ENCODE assay signal across 38 cellular contexts in the genomic region with DNA sequence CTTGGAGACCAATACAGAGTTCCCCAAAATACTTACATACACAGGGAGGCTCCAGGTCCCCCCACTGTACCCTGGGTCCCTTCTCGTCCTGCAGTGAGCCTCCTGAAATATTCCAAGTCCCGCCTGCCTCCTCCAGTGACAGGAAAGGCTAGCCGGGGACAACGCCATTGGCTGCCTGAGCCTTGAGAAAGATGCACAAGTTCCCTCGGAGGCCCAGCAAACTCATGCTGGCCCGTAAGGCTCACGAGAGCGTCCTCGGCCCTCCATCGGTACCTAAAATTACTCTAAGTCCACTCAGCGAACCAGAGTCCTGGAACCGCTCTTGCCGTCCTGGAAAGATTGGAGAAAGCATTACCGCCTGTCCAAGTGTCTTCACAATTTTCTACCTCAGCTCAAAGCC.
"Had no signal": no experiment of that assay in that cellular context is flagged by ENCODE, and none has a peak within 500 bp of the region (broad histone marks: within the 10 kb centered on the region; RNA-seq: fewer than 3 reads in every experiment).

No MANE protein-coding gene starts in this region.

- H3K27ac Mint-ChIP-seq: activated B cell treated with CpG ODN at 0.5 μM for 24 hours; activated CD4-positive, alpha-beta memory T cell treated with anti-CD3 and anti-CD28 coated beads for 36 hours; activated CD4-positive, alpha-beta T cell treated with anti-CD3 and anti-CD28 coated beads, Interleukin-2, amount 10 ng/mL, durations not matched to agents 24 days and 14 days; activated CD8-positive, alpha-beta T cell treated with anti-CD3 and anti-CD28 coated beads for 36 hours; activated naive CD4-positive, alpha-beta T cell treated with anti-CD3 and anti-CD28 coated beads for 36 hours; activated naive CD4-positive, alpha-beta T cell treated with anti-CD3 and anti-CD28 coated beads, Interleukin-2, amount 50 U/mL, for 72 hours; activated naive CD8-positive, alpha-beta T cell treated with anti-CD3 and anti-CD28 coated beads for 36 hours; activated T-cell treated with anti-CD3 and anti-CD28 coated beads, Interleukin-2, amount 50 U/mL, for 72 hours; activated T-helper 1 cell treated with anti-CD3 and anti-CD28 coated beads, Interleukin-12 subunit alpha, Interleukin-12 subunit beta, Interleukin-2, Interleukin-4 antibody, amounts not matched to agents 30 ng/mL and 10 ng/mL and 1 ng/mL, durations not matched to agents 14 hours and 24 hours and 36 hours; activated T-helper 17 cell treated with anti-CD3 and anti-CD28 coated beads, Interleukin-2, amount 50 U/mL, for 72 hours; brain; T-helper 1 cell treated with Interleukin-12 subunit alpha and Interleukin-12 subunit beta and Interleukin-4 antibody, amounts not matched to agents 30 μg/mL and 1 μg/mL, for 36 hours; T-helper 2 cell treated with Interferon-gamma antibody and Interleukin-4, amounts not matched to agents 5 μg/mL and 100 μg/mL, for 36 hours had no signal

- H3K27me3 ChIP-seq: ascending aorta, cardiac muscle cell had no signal

- H3K27ac ChIP-seq: ascending aorta, cardiac muscle cell, VCaP had no signal

- H3K9me3 ChIP-seq: ascending aorta had no signal

- H3K4me3 ChIP-seq: ascending aorta, cardiac muscle cell had no signal

- H3K36me3 Mint-ChIP-seq: activated CD4-positive, alpha-beta memory T cell treated with anti-CD3 and anti-CD28 coated beads for 36 hours; activated naive CD4-positive, alpha-beta T cell treated with anti-CD3 and anti-CD28 coated beads, Interleukin-2, amount 50 U/mL, for 72 hours; activated naive CD8-positive, alpha-beta T cell treated with anti-CD3 and anti-CD28 coated beads for 36 hours; brain had no signal

- H3K4me3 Mint-ChIP-seq: activated B cell treated with CpG ODN at 0.5 μM for 24 hours; activated CD4-positive, alpha-beta memory T cell treated with anti-CD3 and anti-CD28 coated beads for 36 hours; activated CD4-positive, alpha-beta T cell treated with anti-CD3 and anti-CD28 coated beads, Interleukin-2, amount 10 ng/mL, durations not matched to agents 24 days and 14 days; activated CD8-positive, alpha-beta T cell treated with anti-CD3 and anti-CD28 coated beads for 36 hours; activated naive CD4-positive, alpha-beta T cell treated with anti-CD3 and anti-CD28 coated beads for 36 hours; activated naive CD8-positive, alpha-beta T cell treated with anti-CD3 and anti-CD28 coated beads for 36 hours; activated T-cell treated with anti-CD3 and anti-CD28 coated beads, Interleukin-2, amount 50 U/mL, for 4 hours; activated T-cell treated with anti-CD3 and anti-CD28 coated beads, Interleukin-2, amount 50 U/mL, for 72 hours; activated T-helper 1 cell treated with anti-CD3 and anti-CD28 coated beads, Interleukin-12 subunit alpha, Interleukin-12 subunit beta, Interleukin-2, Interleukin-4 antibody, amounts not matched to agents 30 ng/mL and 10 ng/mL and 1 ng/mL, durations not matched to agents 14 hours and 24 hours and 36 hours; activated T-helper 17 cell treated with anti-CD3 and anti-CD28 coated beads, Interleukin-2, amount 50 U/mL, for 72 hours; brain; central memory CD8-positive, alpha-beta T cell; T-helper 1 cell treated with Interleukin-12 subunit alpha and Interleukin-12 subunit beta and Interleukin-4 antibody, amounts not matched to agents 30 μg/mL and 1 μg/mL, for 36 hours; T-helper 2 cell treated with Interferon-gamma antibody and Interleukin-4, amounts not matched to agents 5 μg/mL and 100 μg/mL, for 36 hours had no signal

- H3K9me3 Mint-ChIP-seq: activated CD4-positive, alpha-beta T cell treated with anti-CD3 and anti-CD28 coated beads, Interleukin-2, amount 10 ng/mL, durations not matched to agents 24 days and 14 days; brain had no signal

- H3K4me1 Mint-ChIP-seq: activated B cell treated with CpG ODN at 0.5 μM for 24 hours; activated CD4-positive, alpha-beta T cell treated with anti-CD3 and anti-CD28 coated beads, Interleukin-2, amount 10 ng/mL, durations not matched to agents 24 days and 14 days; activated naive CD8-positive, alpha-beta T cell treated with anti-CD3 and anti-CD28 coated beads for 36 hours; activated T-helper 17 cell treated with anti-CD3 and anti-CD28 coated beads, Interleukin-2, amount 50 U/mL, for 72 hours; brain; central memory CD8-positive, alpha-beta T cell had no signal

- H3K27me3 Mint-ChIP-seq: activated B cell treated with CpG ODN at 0.5 μM for 24 hours; activated CD4-positive, alpha-beta memory T cell treated with anti-CD3 and anti-CD28 coated beads for 36 hours; activated CD4-positive, alpha-beta T cell treated with anti-CD3 and anti-CD28 coated beads, Interleukin-2, amount 10 ng/mL, durations not matched to agents 24 days and 14 days; activated CD8-positive, alpha-beta T cell treated with anti-CD3 and anti-CD28 coated beads for 36 hours; activated naive CD8-positive, alpha-beta T cell treated with anti-CD3 and anti-CD28 coated beads for 36 hours; activated T-helper 17 cell treated with anti-CD3 and anti-CD28 coated beads, Interleukin-2, amount 50 U/mL, for 72 hours; brain; central memory CD8-positive, alpha-beta T cell had no signal

- H3K4me1 ChIP-seq: ascending aorta had no signal

- FAIRE-seq: bronchial epithelial cell, TTC549 had no signal

- H3K36me3 ChIP-seq: ascending aorta, cardiac muscle cell had no signal

- DNase-seq: activated B cell treated with CpG ODN at 0.5 μM for 24 hours; activated CD4-positive, alpha-beta memory T cell treated with anti-CD3 and anti-CD28 coated beads for 36 hours; activated CD4-positive, alpha-beta T cell treated with anti-CD3 and anti-CD28 coated beads for 4 hours; activated CD4-positive, alpha-beta T cell treated with anti-CD3 and anti-CD28 coated beads, Interleukin-2, amount 10 ng/mL, durations not matched to agents 24 days and 14 days; activated CD4-positive, alpha-beta T cell treated with anti-CD3 and anti-CD28 coated beads, Interleukin-2, amount 50 U/mL, for 1 hour; activated CD4-positive, alpha-beta T cell treated with anti-CD3 and anti-CD28 coated beads, Interleukin-2, amount 50 U/mL, for 4 hours; activated CD4-positive, CD25-positive, alpha-beta regulatory T cell treated with anti-CD3 and anti-CD28 coated beads, Interleukin-2, amount 50 U/mL, for 72 hours; activated CD8-positive, alpha-beta memory T cell treated with anti-CD3 and anti-CD28 coated beads, Interleukin-2, amount 50 U/mL, for 4 hours; activated CD8-positive, alpha-beta T cell treated with anti-CD3 and anti-CD28 coated beads for 36 hours; activated effector memory CD4-positive, alpha-beta T cell treated with anti-CD3 and anti-CD28 coated beads, Interleukin-2, amount 50 U/mL, for 16 hours; activated gamma-delta T cell treated with Interleukin-2 at 50 U/mL for 16 hours; activated naive CD4-positive, alpha-beta T cell; activated naive CD4-positive, alpha-beta T cell treated with anti-CD3 and anti-CD28 coated beads for 36 hours; activated naive CD4-positive, alpha-beta T cell treated with anti-CD3 and anti-CD28 coated beads, Interleukin-2, amount 50 U/mL, for 16 hours; activated naive CD8-positive, alpha-beta T cell treated with anti-CD3 and anti-CD28 coated beads for 36 hours; activated T-cell treated with anti-CD3 and anti-CD28 coated beads for 4 hours; activated T-cell treated with anti-CD3 and anti-CD28 coated beads, Interleukin-2, amount 50 U/mL, for 1 hour; activated T-cell treated with anti-CD3 and anti-CD28 coated beads, Interleukin-2, amount 50 U/mL, for 4 hours; activated T-cell treated with anti-CD3 and anti-CD28 coated beads, Interleukin-2, amount 50 U/mL, for 72 hours; amygdala; anterior cingulate cortex; caudate nucleus; cerebellar nuclear complex; T-helper 1 cell; T-helper 2 cell; T-helper 9 cell had no signal

- ATAC-seq: activated CD8-positive, alpha-beta T cell treated with anti-CD3 and anti-CD28 coated beads for 36 hours; activated naive CD4-positive, alpha-beta T cell treated with anti-CD3 and anti-CD28 coated beads, Interleukin-2, amount 50 U/mL, for 72 hours; activated T-cell treated with anti-CD3 and anti-CD28 coated beads, Interleukin-2, amount 50 U/mL, for 4 hours; activated T-cell treated with anti-CD3 and anti-CD28 coated beads, Interleukin-2, amount 50 U/mL, for 72 hours; activated T-helper 17 cell treated with anti-CD3 and anti-CD28 coated beads, Interleukin-2, amount 50 U/mL, for 72 hours had no signal
